ENCODE assay signal across 1 cellular context in the genomic region with DNA sequence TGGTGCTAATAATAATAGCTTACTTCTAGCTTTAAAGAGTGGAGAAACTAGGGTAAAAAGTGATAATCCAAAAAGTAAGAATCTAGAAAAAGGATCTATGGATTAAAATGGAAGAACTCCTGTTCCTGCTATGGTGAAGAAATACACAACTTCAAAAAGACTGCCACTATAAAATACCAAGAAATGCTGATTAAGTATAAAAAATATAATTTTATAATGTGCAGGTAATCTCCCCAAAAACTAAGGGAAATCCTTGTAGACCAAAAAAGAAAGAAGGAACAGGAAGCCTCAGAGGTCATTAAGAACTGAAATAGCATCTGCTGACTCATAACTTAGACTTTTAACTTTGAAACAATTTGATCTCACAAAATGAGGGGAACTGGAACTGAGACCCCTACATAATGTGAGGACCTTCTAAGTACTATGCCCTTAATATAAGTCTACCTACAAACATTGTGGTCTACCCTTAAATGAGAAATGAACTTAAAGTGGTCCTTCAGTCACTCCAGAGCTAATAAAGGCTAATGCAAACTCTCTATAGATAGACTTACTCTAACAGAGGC.
TF ChIP-seq lines count a peak whose summit lies in the region.

No MANE protein-coding gene starts in this region.

TF ChIP-seq in IMR-90, 13 proteins besides CTCF, POLR2A, EP300 and RAD21:
- TF ChIP-seq NFE2L2 (IDR thresholded peaks at IDR 0.05; ENCODE audit: low read depth, low read length), result no peak
- peak; percentile 61 for TF ChIP-seq MAFK (IDR thresholded peaks at IDR 0.05; ENCODE audit: low read depth, low read length)
